Comparison of ENCODE assay signal across 1 cellular context in the genomic region with DNA sequence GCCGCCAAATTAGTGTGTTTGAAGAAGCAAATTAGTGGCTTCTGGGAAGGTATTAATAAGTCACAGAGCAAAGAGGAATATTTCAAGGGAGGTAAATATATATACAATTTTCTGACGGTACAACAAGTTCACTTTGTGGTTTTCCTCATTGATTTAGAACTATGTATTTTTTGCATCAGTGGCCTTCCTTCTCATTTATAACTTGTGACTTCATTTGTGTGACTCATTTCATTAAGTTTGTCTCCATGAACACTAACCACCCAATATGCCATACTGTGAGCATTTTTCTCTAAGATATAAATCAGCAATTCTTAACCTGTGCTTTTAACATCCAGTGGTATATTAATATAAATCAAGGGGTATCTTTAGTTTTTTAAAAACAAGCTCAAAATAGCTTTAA.
TF ChIP-seq lines count a peak whose summit lies in the region.

No MANE protein-coding gene starts in this region.

TF ChIP-seq in SK-N-SH, 30 proteins besides CTCF, POLR2A, EP300 and RAD21:
- TF ChIP-seq, protein P1, sequence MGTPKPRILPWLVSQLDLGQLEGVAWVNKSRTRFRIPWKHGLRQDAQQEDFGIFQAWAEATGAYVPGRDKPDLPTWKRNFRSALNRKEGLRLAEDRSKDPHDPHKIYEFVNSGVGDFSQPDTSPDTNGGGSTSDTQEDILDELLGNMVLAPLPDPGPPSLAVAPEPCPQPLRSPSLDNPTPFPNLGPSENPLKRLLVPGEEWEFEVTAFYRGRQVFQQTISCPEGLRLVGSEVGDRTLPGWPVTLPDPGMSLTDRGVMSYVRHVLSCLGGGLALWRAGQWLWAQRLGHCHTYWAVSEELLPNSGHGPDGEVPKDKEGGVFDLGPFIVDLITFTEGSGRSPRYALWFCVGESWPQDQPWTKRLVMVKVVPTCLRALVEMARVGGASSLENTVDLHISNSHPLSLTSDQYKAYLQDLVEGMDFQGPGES (IDR thresholded peaks at IDR 0.05; ENCODE audit: low read depth, low read length): no peak
- no peak for TF ChIP-seq NRF1 (IDR thresholded peaks at IDR 0.05; ENCODE audit: low read depth, low read length)
- no peak for TF ChIP-seq FOXM1 (IDR thresholded peaks at IDR 0.05; ENCODE audit: low read depth)
- TF ChIP-seq, protein P2, sequence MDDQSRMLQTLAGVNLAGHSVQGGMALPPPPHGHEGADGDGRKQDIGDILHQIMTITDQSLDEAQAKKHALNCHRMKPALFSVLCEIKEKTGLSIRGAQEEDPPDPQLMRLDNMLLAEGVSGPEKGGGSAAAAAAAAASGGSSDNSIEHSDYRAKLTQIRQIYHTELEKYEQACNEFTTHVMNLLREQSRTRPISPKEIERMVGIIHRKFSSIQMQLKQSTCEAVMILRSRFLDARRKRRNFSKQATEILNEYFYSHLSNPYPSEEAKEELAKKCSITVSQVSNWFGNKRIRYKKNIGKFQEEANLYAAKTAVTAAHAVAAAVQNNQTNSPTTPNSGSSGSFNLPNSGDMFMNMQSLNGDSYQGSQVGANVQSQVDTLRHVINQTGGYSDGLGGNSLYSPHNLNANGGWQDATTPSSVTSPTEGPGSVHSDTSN (IDR thresholded peaks at IDR 0.05): no peak
- TF ChIP-seq, protein P3, sequence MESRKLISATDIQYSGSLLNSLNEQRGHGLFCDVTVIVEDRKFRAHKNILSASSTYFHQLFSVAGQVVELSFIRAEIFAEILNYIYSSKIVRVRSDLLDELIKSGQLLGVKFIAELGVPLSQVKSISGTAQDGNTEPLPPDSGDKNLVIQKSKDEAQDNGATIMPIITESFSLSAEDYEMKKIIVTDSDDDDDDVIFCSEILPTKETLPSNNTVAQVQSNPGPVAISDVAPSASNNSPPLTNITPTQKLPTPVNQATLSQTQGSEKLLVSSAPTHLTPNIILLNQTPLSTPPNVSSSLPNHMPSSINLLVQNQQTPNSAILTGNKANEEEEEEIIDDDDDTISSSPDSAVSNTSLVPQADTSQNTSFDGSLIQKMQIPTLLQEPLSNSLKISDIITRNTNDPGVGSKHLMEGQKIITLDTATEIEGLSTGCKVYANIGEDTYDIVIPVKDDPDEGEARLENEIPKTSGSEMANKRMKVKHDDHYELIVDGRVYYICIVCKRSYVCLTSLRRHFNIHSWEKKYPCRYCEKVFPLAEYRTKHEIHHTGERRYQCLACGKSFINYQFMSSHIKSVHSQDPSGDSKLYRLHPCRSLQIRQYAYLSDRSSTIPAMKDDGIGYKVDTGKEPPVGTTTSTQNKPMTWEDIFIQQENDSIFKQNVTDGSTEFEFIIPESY (IDR thresholded peaks at IDR 0.05; ENCODE audit: borderline replicate concordance, low read depth): no peak
- TF ChIP-seq, protein P4, sequence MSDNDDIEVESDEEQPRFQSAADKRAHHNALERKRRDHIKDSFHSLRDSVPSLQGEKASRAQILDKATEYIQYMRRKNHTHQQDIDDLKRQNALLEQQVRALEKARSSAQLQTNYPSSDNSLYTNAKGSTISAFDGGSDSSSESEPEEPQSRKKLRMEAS (IDR thresholded peaks at IDR 0.05; ENCODE audit: low read depth): no peak
- TF ChIP-seq GABPA (IDR thresholded peaks at IDR 0.05; ENCODE audit: low read depth): no peak
- no peak for TF ChIP-seq RFX5 (IDR thresholded peaks at IDR 0.05; ENCODE audit: low read length)
- TF ChIP-seq MXI1 (IDR thresholded peaks at IDR 0.05; ENCODE audit: low read depth, low read length): no peak
- 0 out of 2 replicates have a peak, but pooled peaks have one; percentile 8 for TF ChIP-seq FOSL2 (IDR thresholded peaks at IDR 0.05; ENCODE audit: borderline replicate concordance, low read depth)
- no peak for TF ChIP-seq ELF1 (IDR thresholded peaks at IDR 0.05)
- no peak for TF ChIP-seq SIN3A (IDR thresholded peaks at IDR 0.05; ENCODE audit: borderline replicate concordance, low read depth, low read length)
- TF ChIP-seq JUND (IDR thresholded peaks at IDR 0.05): 0 out of 2 replicates have a peak, but pooled peaks have one; percentile 4
- no peak for TF ChIP-seq RCOR1 (IDR thresholded peaks at IDR 0.05; ENCODE audit: low read length)
